In genomic region chr15:40410476-40410875, GRCh38 we compare ENCODE assay signal across 14 cellular contexts. TPM values are rescaled to one million over a fixed set of nuclear protein-coding genes. Genes with fewer than 3 reads are reported as not detected.
DNase-seq lines count a peak whose midpoint lies in the region; TF ChIP-seq lines count a peak whose summit lies in the region.
"Had no signal": no experiment of that assay in that cellular context is flagged by ENCODE, and none has a peak within 500 bp of the region (broad histone marks: within the 10 kb centered on the region; RNA-seq: fewer than 3 reads in every experiment).

No MANE protein-coding gene starts in this region.

- no peaks in the 10 kb centered on the region for H3K9me3 ChIP-seq in Loucy (ENCODE audit: insufficient read depth, low read depth, low read length)
- H3K9me3 ChIP-seq: BLaER1 had no signal

- H3K9ac ChIP-seq in Loucy (ENCODE audit: low read depth, low read length, poor library complexity, severe bottlenecking) = no peak overlapping the region
- H3K9ac ChIP-seq: BLaER1 had no signal

- no peak for TF ChIP-seq CTCF in Loucy (conservative IDR thresholded peaks at IDR 0.05; ENCODE audit: low read length)
- no peak for TF ChIP-seq CTCF in endothelial cell (IDR thresholded peaks at IDR 0.05; ENCODE audit: unreplicated experiment)

- no peaks in the 10 kb centered on the region for H3K9me2 ChIP-seq in Loucy (replicated peaks; ENCODE audit: low read depth, low read length)

- H3K4me3 ChIP-seq in Loucy (ENCODE audit: low read length, poor library complexity, severe bottlenecking) = no peak overlapping the region
- H3K4me3 ChIP-seq: BLaER1 had no signal

- H3K4me3 Mint-ChIP-seq in activated CD4-positive, alpha-beta memory T cell treated with anti-CD3 and anti-CD28 coated beads, Interleukin-2, amount 10 ng/mL, durations not matched to agents 7 days and 5 days = no peak overlapping the region
- H3K4me3 Mint-ChIP-seq in activated CD4-positive, alpha-beta memory T cell treated with anti-CD3 and anti-CD28 coated beads for 36 hours = no peak overlapping the region
- H3K4me3 Mint-ChIP-seq in endothelial cell (ENCODE audit: unreplicated experiment) = no peak overlapping the region

- H3K36me3 ChIP-seq in Loucy (ENCODE audit: insufficient read depth, low read length) = peaks cover 50% of the 10 kb centered on the region

- peaks cover 45% of the 10 kb centered on the region for H4K20me1 ChIP-seq in Loucy (ENCODE audit: insufficient read depth, low read length, poor library complexity, severe bottlenecking)

- no peaks in the 10 kb centered on the region for H3K27me3 ChIP-seq in Loucy (ENCODE audit: insufficient read depth, low read length, poor library complexity, severe bottlenecking)
- H3K27me3 ChIP-seq: BLaER1 had no signal

- peak overlapping the region; percentile 1 for H3K27ac Mint-ChIP-seq in activated CD4-positive, alpha-beta memory T cell treated with anti-CD3 and anti-CD28 coated beads, Interleukin-2, amount 10 ng/mL, durations not matched to agents 7 days and 5 days
- no peak overlapping the region for H3K27ac Mint-ChIP-seq in activated CD4-positive, alpha-beta memory T cell treated with anti-CD3 and anti-CD28 coated beads for 36 hours
- peak overlapping the region; percentile 54 for H3K27ac Mint-ChIP-seq in endothelial cell (ENCODE audit: unreplicated experiment)

- H3K79me2 ChIP-seq in Loucy (ENCODE audit: insufficient read depth, low read length) = peaks cover 64% of the 10 kb centered on the region

- no peak overlapping the region for H2AFZ ChIP-seq in Loucy (ENCODE audit: low read length)

- intact Hi-C loops in activated CD4-positive, alpha-beta memory T cell treated with anti-CD3 and anti-CD28 coated beads for 36 hours (cut with micrococcal nuclease) = no loop called here
- intact Hi-C loops in posterior vena cava (cut with DNase I) = no loop called here

- CTCF ChIA-PET in activated CD4-positive, alpha-beta memory T cell treated with anti-CD3 and anti-CD28 coated beads, Interleukin-2, amount 10 ng/mL, durations not matched to agents 7 days and 5 days (lab: Charles Lee) = no interaction called here
- CTCF ChIA-PET in activated CD4-positive, alpha-beta memory T cell treated with anti-CD3 and anti-CD28 coated beads for 36 hours (lab: Charles Lee) = interaction anchor here (0.6 to 1.3 kb wide), 2 partner anchors 73 to 1719 kb away, joined by 3 to 4 read pairs; no protein-coding TSS in a partner anchor

- no peak for DNase-seq in activated CD4-positive, alpha-beta memory T cell treated with anti-CD3 and anti-CD28 coated beads, Interleukin-2, amount 10 ng/mL, durations not matched to agents 7 days and 5 days
- DNase-seq in activated CD4-positive, alpha-beta memory T cell treated with anti-CD3 and anti-CD28 coated beads for 36 hours = no peak
- DNase-seq in endothelial cell (ENCODE audit: low spot score) (no peak), posterior vena cava (ENCODE audit: low spot score) (peak; percentile 58), DMS 273 (lab: John Stamatoyannopoulos, UW; ENCODE audit: unreplicated experiment) (no peak), hypothalamus (lab: John Stamatoyannopoulos, UW) (no peak)
- DNase-seq: 8988T; AML-193; CD8-positive, alpha-beta memory T cell; DMS 273 treated with DMSO at 0.1 percent for 48 hours had no signal

- no peaks in the 10 kb centered on the region for H3K27me3 Mint-ChIP-seq in activated CD4-positive, alpha-beta memory T cell treated with anti-CD3 and anti-CD28 coated beads, Interleukin-2, amount 10 ng/mL, durations not matched to agents 7 days and 5 days
- no peaks in the 10 kb centered on the region for H3K27me3 Mint-ChIP-seq in activated CD4-positive, alpha-beta memory T cell treated with anti-CD3 and anti-CD28 coated beads for 36 hours
- peaks cover 17% of the 10 kb centered on the region for H3K27me3 Mint-ChIP-seq in endothelial cell (ENCODE audit: unreplicated experiment)
- H3K27me3 Mint-ChIP-seq: CD8-positive, alpha-beta memory T cell had no signal

- H3K4me1 Mint-ChIP-seq in activated CD4-positive, alpha-beta memory T cell treated with anti-CD3 and anti-CD28 coated beads, Interleukin-2, amount 10 ng/mL, durations not matched to agents 7 days and 5 days = peaks cover 37% of the 10 kb centered on the region
- H3K4me1 Mint-ChIP-seq in activated CD4-positive, alpha-beta memory T cell treated with anti-CD3 and anti-CD28 coated beads for 36 hours (ENCODE audit: low read depth) = peaks cover 31% of the 10 kb centered on the region
- peaks cover 19% of the 10 kb centered on the region for H3K4me1 Mint-ChIP-seq in endothelial cell (ENCODE audit: unreplicated experiment)

- H3K9me3 Mint-ChIP-seq in activated CD4-positive, alpha-beta memory T cell treated with anti-CD3 and anti-CD28 coated beads, Interleukin-2, amount 10 ng/mL, durations not matched to agents 7 days and 5 days = no peaks in the 10 kb centered on the region
- H3K9me3 Mint-ChIP-seq in activated CD4-positive, alpha-beta memory T cell treated with anti-CD3 and anti-CD28 coated beads for 36 hours = no peaks in the 10 kb centered on the region
- H3K9me3 Mint-ChIP-seq in endothelial cell (ENCODE audit: unreplicated experiment) = no peaks in the 10 kb centered on the region
- H3K9me3 Mint-ChIP-seq: CD8-positive, alpha-beta memory T cell had no signal

- peaks cover 42% of the 10 kb centered on the region for H3K36me3 Mint-ChIP-seq in activated CD4-positive, alpha-beta memory T cell treated with anti-CD3 and anti-CD28 coated beads, Interleukin-2, amount 10 ng/mL, durations not matched to agents 7 days and 5 days (ENCODE audit: low read depth)
- H3K36me3 Mint-ChIP-seq in activated CD4-positive, alpha-beta memory T cell treated with anti-CD3 and anti-CD28 coated beads for 36 hours = peaks cover 44% of the 10 kb centered on the region
- H3K36me3 Mint-ChIP-seq in endothelial cell (ENCODE audit: low read depth, unreplicated experiment) = peaks cover 50% of the 10 kb centered on the region

- POLR2A ChIA-PET in activated CD4-positive, alpha-beta memory T cell treated with anti-CD3 and anti-CD28 coated beads, Interleukin-2, amount 10 ng/mL, durations not matched to agents 7 days and 5 days (lab: Charles Lee) = interaction anchor here (1.2 to 1.3 kb wide), 2 partner anchors 15 to 39 kb away, joined by 3 read pairs; no protein-coding TSS in a partner anchor
- POLR2A ChIA-PET in activated CD4-positive, alpha-beta memory T cell treated with anti-CD3 and anti-CD28 coated beads for 36 hours (lab: Charles Lee) = interaction anchor here (0.6 to 1.1 kb wide), 2 partner anchors 12 to 47 kb away, joined by 3 read pairs; no protein-coding TSS in a partner anchor

- no peaks in the 10 kb centered on the region for H3F3A ChIP-seq in Loucy (ENCODE audit: low read depth)

- peaks cover 27% of the 10 kb centered on the region for H3K4me1 ChIP-seq in Loucy (ENCODE audit: insufficient read depth, low read length, poor library complexity, severe bottlenecking)

- H3K4me2 ChIP-seq in Loucy (ENCODE audit: low read depth, low read length, poor library complexity, severe bottlenecking) = peak overlapping the region; percentile 16
- H3K4me2 ChIP-seq: BLaER1 had no signal

RNA-seq across cellular contexts. Expression of gene IVD, which starts 4.9 kb away (rescaled TPM):
- 10 to 100 TPM; 38.1 to 38.4 TPM for total RNA-seq in activated CD4-positive, alpha-beta memory T cell treated with anti-CD3 and anti-CD28 coated beads, Interleukin-2, amount 10 ng/mL, durations not matched to agents 7 days and 5 days
- total RNA-seq in activated CD4-positive, alpha-beta memory T cell treated with anti-CD3 and anti-CD28 coated beads for 36 hours = 10 to 100 TPM; 37.3 to 38.7 TPM
- total RNA-seq in endothelial cell (ENCODE audit: unreplicated experiment) (56.2 TPM), posterior vena cava (10 to 100 TPM; 24.3 to 38.9 TPM)

RNA-seq across cellular contexts. Expression of gene KNSTRN, which starts 28.0 kb away (rescaled TPM):
- 10 to 100 TPM; 54.2 to 54.3 TPM for total RNA-seq in activated CD4-positive, alpha-beta memory T cell treated with anti-CD3 and anti-CD28 coated beads, Interleukin-2, amount 10 ng/mL, durations not matched to agents 7 days and 5 days
- 10 to 100 TPM; 59.8 to 61.5 TPM for total RNA-seq in activated CD4-positive, alpha-beta memory T cell treated with anti-CD3 and anti-CD28 coated beads for 36 hours
- total RNA-seq in endothelial cell (ENCODE audit: unreplicated experiment) (26.0 TPM), posterior vena cava (1 to 10 TPM; 5.4 to 8.4 TPM)

RNA-seq across cellular contexts. Expression of gene BAHD1, which starts 30.3 kb away (rescaled TPM):
- 10 to 100 TPM; 26.0 to 27.0 TPM for total RNA-seq in activated CD4-positive, alpha-beta memory T cell treated with anti-CD3 and anti-CD28 coated beads, Interleukin-2, amount 10 ng/mL, durations not matched to agents 7 days and 5 days
- total RNA-seq in activated CD4-positive, alpha-beta memory T cell treated with anti-CD3 and anti-CD28 coated beads for 36 hours = 10 to 100 TPM; 18.8 to 19.5 TPM
- total RNA-seq in endothelial cell (ENCODE audit: unreplicated experiment) = 20.4 TPM
- 10 to 100 TPM; 11.9 to 13.8 TPM for total RNA-seq in posterior vena cava

RNA-seq across cellular contexts. Expression of gene DISP2, which starts 52.5 kb away (rescaled TPM):
- total RNA-seq in activated CD4-positive, alpha-beta memory T cell treated with anti-CD3 and anti-CD28 coated beads, Interleukin-2, amount 10 ng/mL, durations not matched to agents 7 days and 5 days = under 1 TPM; 0.03 to 0.18 TPM
- total RNA-seq in activated CD4-positive, alpha-beta memory T cell treated with anti-CD3 and anti-CD28 coated beads for 36 hours = under 1 TPM; 0.02 to 0.05 TPM
- 3.6 TPM for total RNA-seq in endothelial cell (ENCODE audit: unreplicated experiment)
- total RNA-seq in posterior vena cava = under 1 TPM; 0.05 to 0.32 TPM

RNA-seq across cellular contexts. Expression of gene PHGR1, which starts 59.6 kb away (rescaled TPM):
- total RNA-seq in activated CD4-positive, alpha-beta memory T cell treated with anti-CD3 and anti-CD28 coated beads, Interleukin-2, amount 10 ng/mL, durations not matched to agents 7 days and 5 days = not detected
- total RNA-seq in activated CD4-positive, alpha-beta memory T cell treated with anti-CD3 and anti-CD28 coated beads for 36 hours = not detected
- total RNA-seq in endothelial cell (ENCODE audit: unreplicated experiment) (not detected), posterior vena cava (not detected)
- total RNA-seq: CD8-positive, alpha-beta memory T cell; Daoy; H4 had no signal
